Comparison of ENCODE assay signal across 13 cellular contexts in genomic region chr20:62873280-62873679, GRCh38. TPM values are rescaled to one million over a fixed set of nuclear protein-coding genes. Genes with fewer than 3 reads are reported as not detected.
DNase-seq lines count a peak whose midpoint lies in the region; ATAC-seq, FAIRE-seq and TF ChIP-seq lines count a peak whose summit lies in the region.
"Had no signal": no experiment of that assay in that cellular context is flagged by ENCODE, and none has a peak within 500 bp of the region (broad histone marks: within the 10 kb centered on the region; RNA-seq: fewer than 3 reads in every experiment).

No MANE protein-coding gene starts in this region.

- no peaks in the 10 kb centered on the region for H4K20me1 ChIP-seq in K562 (replicated peaks; ENCODE audit: control insufficient read depth, insufficient read depth, low read length)
- no peaks in the 10 kb centered on the region for H4K20me1 ChIP-seq in H9 (ENCODE audit: control insufficient read depth, insufficient read depth, insufficient read length)

- no TSS peak for BruUV-seq in K562 (replicated peaks; lab: Mats Ljungman, UMichigan)

- no peak overlapping the region for H2AK5ac ChIP-seq in H9 (ENCODE audit: insufficient read length, low read length)

- H3K27ac Mint-ChIP-seq in activated CD8-positive, alpha-beta T cell treated with anti-CD3 and anti-CD28 coated beads, Interleukin-2, amount 10 ng/mL, durations not matched to agents 7 days and 5 days, result no peak overlapping the region
- no peak overlapping the region for H3K27ac Mint-ChIP-seq in activated CD8-positive, alpha-beta T cell treated with anti-CD3 and anti-CD28 coated beads for 36 hours
- H3K27ac Mint-ChIP-seq in stimulated activated effector memory CD8-positive, alpha-beta T cell treated with anti-CD3 and anti-CD28 coated beads, Interleukin-12 subunit alpha, Interleukin-12 subunit beta, amount 100 ng/mL, for 72 hours, result peak overlapping the region; percentile 60
- no peak overlapping the region for H3K27ac Mint-ChIP-seq in H9
- H3K27ac Mint-ChIP-seq: activated B cell treated with CpG ODN at 0.5 μM for 24 hours had no signal

- no peak overlapping the region for H3K23ac ChIP-seq in H9 (ENCODE audit: insufficient read length, low read depth, low read length)

- no peak overlapping the region for H4K5ac ChIP-seq in H9 (ENCODE audit: insufficient read length, low read depth, low read length)

- H4K91ac ChIP-seq in H9 (ENCODE audit: insufficient read length, low read depth, low read length), result no peak overlapping the region

- CTCF ChIA-PET in activated CD8-positive, alpha-beta T cell treated with anti-CD3 and anti-CD28 coated beads, Interleukin-2, amount 10 ng/mL, durations not matched to agents 7 days and 5 days (lab: Charles Lee), result interaction anchor here (1.0 to 1.5 kb wide), 2 partner anchors 12 to 57 kb away, joined by 3 read pairs; partner anchors contain the start of gene TCFL5
- CTCF ChIA-PET in activated CD8-positive, alpha-beta T cell treated with anti-CD3 and anti-CD28 coated beads for 36 hours (lab: Charles Lee), result interaction anchor here (1.0 to 1.2 kb wide), 3 partner anchors 12 to 136 kb away, joined by 3 to 6 read pairs (median 3); partner anchors contain the start of gene TCFL5
- CTCF ChIA-PET in K562 (lab: Yijun Ruan, JAX; ENCODE audit: low intra/inter-chr PET ratio), result interaction anchor here (0.7 kb wide), 1 partner anchor 135 kb away, joined by 3 read pairs; no protein-coding TSS in a partner anchor

- no peaks in the 10 kb centered on the region for H3K27me3 ChIP-seq in K562 (ENCODE audit: control insufficient read depth in 2 of 2, insufficient read depth in 2 of 2, low read length in 2 of 2)
- no peaks in the 10 kb centered on the region for H3K27me3 ChIP-seq in H9 (ENCODE audit: insufficient read depth, low read length)
- H3K27me3 ChIP-seq: pancreas had no signal

- no peak overlapping the region for H3T11ph ChIP-seq in H9 (ENCODE audit: low read length)

- no peak overlapping the region for H2BK20ac ChIP-seq in H9 (ENCODE audit: low read depth, low read length, poor library complexity, severe bottlenecking)

- TF ChIP-seq EP300 in K562 (IDR thresholded peaks at IDR 0.05; ENCODE audit: low read length), result no peak

- no peak for FAIRE-seq in K562 (lab: Jason Lieb, UNC)
- FAIRE-seq: bronchial epithelial cell, pancreas, urothelium cell line had no signal

- no peak for DNase-seq in activated CD8-positive, alpha-beta T cell treated with anti-CD3 and anti-CD28 coated beads, Interleukin-2, amount 10 ng/mL, durations not matched to agents 7 days and 5 days
- no peak for DNase-seq in activated CD8-positive, alpha-beta T cell treated with anti-CD3 and anti-CD28 coated beads for 36 hours
- DNase-seq in K562 (ENCODE audit: extremely low read depth in 1 of 4, low spot score in 3 of 4) (peak in 1 of 4 experiments; percentile 28), H9 (no peak)
- DNase-seq in stimulated activated effector memory CD8-positive, alpha-beta T cell treated with anti-CD3 and anti-CD28 coated beads, Interleukin-12 subunit alpha, Interleukin-12 subunit beta, amount 100 ng/mL, for 72 hours (ENCODE audit: low spot score in 2 of 2), result no peak
- DNase-seq in NK-92 treated with Interleukin-12 subunit alpha and Interleukin-12 subunit beta, amount 100 ng/mL, for 24 hours (lab: John Stamatoyannopoulos, UW), result no peak
- DNase-seq: activated B cell treated with CpG ODN at 0.5 μM for 24 hours had no signal

- no peak overlapping the region; the same call in 1 of the 2 replicates for H2AFZ ChIP-seq in K562 (ENCODE audit: low read depth, low read length)
- H2AFZ ChIP-seq in H9 (ENCODE audit: low read length), result no peak overlapping the region

- H3K9me3 ChIP-seq in KOPT-K1 (ENCODE audit: insufficient read depth, low read length, poor library complexity, severe bottlenecking), result no peaks in the 10 kb centered on the region
- H3K9me3 ChIP-seq in K562 (replicated peaks; ENCODE audit: control insufficient read depth, insufficient read depth, low read depth, low read length), result no peaks in the 10 kb centered on the region
- no peaks in the 10 kb centered on the region for H3K9me3 ChIP-seq in H9 (ENCODE audit: control insufficient read depth, low read depth, low read length)
- H3K9me3 ChIP-seq: pancreas had no signal

- TF ChIP-seq CTCF in activated CD8-positive, alpha-beta T cell treated with anti-CD3 and anti-CD28 coated beads for 36 hours (IDR thresholded peaks at IDR 0.05), result no peak
- no peak for TF ChIP-seq CTCF in K562 (IDR thresholded peaks at IDR 0.05 in 2 of 3, conservative IDR thresholded peaks at IDR 0.05 in 1 of 3; ENCODE audit: insufficient read depth in 2 of 3, low read depth in 1 of 3, low read length in 3 of 3)
- TF ChIP-seq CTCF in H9 (conservative IDR thresholded peaks at IDR 0.05), result no peak

- H3K23me2 ChIP-seq in H9 (ENCODE audit: insufficient read length, low read depth, low read length, poor library complexity, severe bottlenecking), result no peaks in the 10 kb centered on the region

- no peak overlapping the region for H2BK5ac ChIP-seq in H9 (ENCODE audit: insufficient read length, low read length)

- H3K36me3 ChIP-seq in KOPT-K1 (ENCODE audit: insufficient read depth, low read length) (no peaks in the 10 kb centered on the region), K562 (ENCODE audit: control insufficient read depth, insufficient read depth, low read length) (no peaks in the 10 kb centered on the region)
- H3K36me3 ChIP-seq: pancreas had no signal

- H4K8ac ChIP-seq in H9 (replicated peaks; ENCODE audit: insufficient read length, low read depth, low read length), result no peak overlapping the region

- H2BK15ac ChIP-seq in H9 (ENCODE audit: low read depth, low read length), result no peak overlapping the region

- no peak for TF ChIP-seq RAD21 in K562 (CRISPR knock-in tag; conservative IDR thresholded peaks at IDR 0.05 in 1 of 2, IDR thresholded peaks at IDR 0.05 in 1 of 2)

- H3K27ac ChIP-seq in KOPT-K1 (ENCODE audit: low read depth, low read length, poor library complexity, severe bottlenecking) (peak overlapping the region; percentile 88), K562 (ENCODE audit: extremely low read depth, low read depth, low read length) (peak overlapping the region; percentile 98; the same call in 2 of the 3 replicates), H9 (ENCODE audit: insufficient read length, low read depth, low read length) (no peak overlapping the region)

- POLR2A ChIA-PET in activated CD8-positive, alpha-beta T cell treated with anti-CD3 and anti-CD28 coated beads, Interleukin-2, amount 10 ng/mL, durations not matched to agents 7 days and 5 days (lab: Charles Lee), result no interaction called here
- POLR2A ChIA-PET in activated CD8-positive, alpha-beta T cell treated with anti-CD3 and anti-CD28 coated beads for 36 hours (lab: Charles Lee), result no interaction called here
- POLR2A ChIA-PET in K562 (lab: Yijun Ruan, JAX), result interaction anchor here (0.6 to 2.8 kb wide), 4 partner anchors 11 to 354 kb away, joined by 3 to 11 read pairs (median 7); partner anchors contain the start of genes GID8 and TCFL5

- H3K4ac ChIP-seq in H9 (ENCODE audit: low read depth, low read length), result no peak overlapping the region

- peaks cover 2% of the 10 kb centered on the region for H3K36me3 Mint-ChIP-seq in activated CD8-positive, alpha-beta T cell treated with anti-CD3 and anti-CD28 coated beads, Interleukin-2, amount 10 ng/mL, durations not matched to agents 7 days and 5 days (ENCODE audit: low read depth)
- H3K36me3 Mint-ChIP-seq in activated CD8-positive, alpha-beta T cell treated with anti-CD3 and anti-CD28 coated beads for 36 hours (ENCODE audit: low read depth), result no peaks in the 10 kb centered on the region
- H3K36me3 Mint-ChIP-seq in stimulated activated effector memory CD8-positive, alpha-beta T cell treated with anti-CD3 and anti-CD28 coated beads, Interleukin-12 subunit alpha, Interleukin-12 subunit beta, amount 100 ng/mL, for 72 hours, result peaks cover 7% of the 10 kb centered on the region
- peaks cover 0 to 2% (median 0%) of the 10 kb centered on the region in 3 experiments; a peak in 1 of 7 replicates for H3K36me3 Mint-ChIP-seq in H9 (ENCODE audit: insufficient read depth in 1 of 3, low read depth in 3 of 3)

- ATAC-seq in activated CD8-positive, alpha-beta T cell treated with anti-CD3 and anti-CD28 coated beads, Interleukin-2, amount 10 ng/mL, durations not matched to agents 7 days and 5 days, result no peak
- no peak for ATAC-seq in activated CD8-positive, alpha-beta T cell treated with anti-CD3 and anti-CD28 coated beads for 36 hours
- ATAC-seq in K562 (no peak), GM19467 (IDR thresholded peaks at IDR 0.05; ENCODE audit: unreplicated experiment) (no peak)
- ATAC-seq in stimulated activated effector memory CD8-positive, alpha-beta T cell treated with anti-CD3 and anti-CD28 coated beads, Interleukin-12 subunit alpha, Interleukin-12 subunit beta, amount 100 ng/mL, for 72 hours, result no peak
- ATAC-seq: pancreas had no signal

- H3K4me2 ChIP-seq in K562 (ENCODE audit: insufficient read depth, low read length) (peak overlapping the region; percentile 60), H9 (ENCODE audit: insufficient read depth, insufficient read length, low read length) (no peak overlapping the region)

- no peak for TF ChIP-seq POLR2A in K562 (conservative IDR thresholded peaks at IDR 0.05)

- H3K4me3 ChIP-seq in K562, result no peak overlapping the region
- H3K4me3 ChIP-seq: pancreas had no signal

- H3K9me1 ChIP-seq in K562 (ENCODE audit: control insufficient read depth, insufficient read depth, low read length), result no peaks in the 10 kb centered on the region

- H3K4me1 Mint-ChIP-seq in activated CD8-positive, alpha-beta T cell treated with anti-CD3 and anti-CD28 coated beads, Interleukin-2, amount 10 ng/mL, durations not matched to agents 7 days and 5 days (ENCODE audit: low read depth), result peaks cover 30% of the 10 kb centered on the region
- peaks cover 18% of the 10 kb centered on the region for H3K4me1 Mint-ChIP-seq in activated CD8-positive, alpha-beta T cell treated with anti-CD3 and anti-CD28 coated beads for 36 hours (ENCODE audit: low read depth)
- H3K4me1 Mint-ChIP-seq in stimulated activated effector memory CD8-positive, alpha-beta T cell treated with anti-CD3 and anti-CD28 coated beads, Interleukin-12 subunit alpha, Interleukin-12 subunit beta, amount 100 ng/mL, for 72 hours, result peaks cover 34% of the 10 kb centered on the region
- peaks cover 20 to 22% of the 10 kb centered on the region in 2 experiments for H3K4me1 Mint-ChIP-seq in H9

- H3K27me3 Mint-ChIP-seq in activated CD8-positive, alpha-beta T cell treated with anti-CD3 and anti-CD28 coated beads, Interleukin-2, amount 10 ng/mL, durations not matched to agents 7 days and 5 days (ENCODE audit: low read depth), result peaks cover 11% of the 10 kb centered on the region
- no peaks in the 10 kb centered on the region for H3K27me3 Mint-ChIP-seq in activated CD8-positive, alpha-beta T cell treated with anti-CD3 and anti-CD28 coated beads for 36 hours
- peaks cover 10% of the 10 kb centered on the region for H3K27me3 Mint-ChIP-seq in H9 (ENCODE audit: low read depth)

- H3K79me2 ChIP-seq in K562 (ENCODE audit: control insufficient read depth, insufficient read depth, low read length) (no peaks in the 10 kb centered on the region), H9 (ENCODE audit: insufficient read depth, low read length) (no peaks in the 10 kb centered on the region)

- WGBS in K562 (ENCODE audit: insufficient coverage, low coverage, missing lambda C conversion rate), result 33% methylated on average over 7 of the region's 7 CpGs
- no CpG with 5 or more reads among the region's 7 CpGs for WGBS in H9 (ENCODE audit: extremely low coverage, insufficient read length, low lambda C conversion rate)

- H2BK120ac ChIP-seq in H9 (ENCODE audit: low read depth, low read length, poor library complexity, severe bottlenecking), result no peak overlapping the region

- no peaks in the 10 kb centered on the region for H3K9me3 Mint-ChIP-seq in activated CD8-positive, alpha-beta T cell treated with anti-CD3 and anti-CD28 coated beads, Interleukin-2, amount 10 ng/mL, durations not matched to agents 7 days and 5 days (ENCODE audit: insufficient read depth)
- no peaks in the 10 kb centered on the region for H3K9me3 Mint-ChIP-seq in activated CD8-positive, alpha-beta T cell treated with anti-CD3 and anti-CD28 coated beads for 36 hours
- no peaks in the 10 kb centered on the region for H3K9me3 Mint-ChIP-seq in stimulated activated effector memory CD8-positive, alpha-beta T cell treated with anti-CD3 and anti-CD28 coated beads, Interleukin-12 subunit alpha, Interleukin-12 subunit beta, amount 100 ng/mL, for 72 hours
- H3K9me3 Mint-ChIP-seq in H9, result peaks cover 2 to 11% of the 10 kb centered on the region in 2 experiments; a peak in 4 of 5 replicates
- H3K9me3 Mint-ChIP-seq: activated B cell treated with CpG ODN at 0.5 μM for 24 hours had no signal

- H3K79me1 ChIP-seq in H9 (ENCODE audit: insufficient read depth, low read depth, low read length, poor library complexity, severe bottlenecking), result no peaks in the 10 kb centered on the region

- H3K14ac ChIP-seq in H9 (ENCODE audit: insufficient read depth, low read length), result no peak overlapping the region

- H3K9ac ChIP-seq in K562 (ENCODE audit: insufficient read depth in 1 of 2, low read depth in 2 of 2, low read length in 2 of 2) (no peak overlapping the region; a peak in 1 of 4 replicates), H9 (ENCODE audit: extremely low read depth, insufficient read length, low read length) (no peak overlapping the region)

- in situ Hi-C loops in K562 (cut with MboI), result no loop called here

- peak overlapping the region; percentile 48 for H3K4me3 Mint-ChIP-seq in activated CD8-positive, alpha-beta T cell treated with anti-CD3 and anti-CD28 coated beads, Interleukin-2, amount 10 ng/mL, durations not matched to agents 7 days and 5 days
- H3K4me3 Mint-ChIP-seq in activated CD8-positive, alpha-beta T cell treated with anti-CD3 and anti-CD28 coated beads for 36 hours, result no peak overlapping the region
- H3K4me3 Mint-ChIP-seq in stimulated activated effector memory CD8-positive, alpha-beta T cell treated with anti-CD3 and anti-CD28 coated beads, Interleukin-12 subunit alpha, Interleukin-12 subunit beta, amount 100 ng/mL, for 72 hours, result no peak overlapping the region
- H3K4me3 Mint-ChIP-seq in H9, result no peak overlapping the region
- H3K4me3 Mint-ChIP-seq: activated B cell treated with CpG ODN at 0.5 μM for 24 hours had no signal

- peaks cover 22 to 41% of the 10 kb centered on the region in 2 experiments for H3K4me1 ChIP-seq in K562 (replicated peaks in 1 of 2; ENCODE audit: control insufficient read depth in 2 of 2, insufficient read depth in 2 of 2, low read length in 2 of 2)
- no peaks in the 10 kb centered on the region for H3K4me1 ChIP-seq in H9 (ENCODE audit: insufficient read depth, low read length)
- H3K4me1 ChIP-seq: pancreas had no signal

- no peak overlapping the region for H3K56ac ChIP-seq in H9 (ENCODE audit: insufficient read length, low read depth, low read length)

- no peak overlapping the region for H2BK12ac ChIP-seq in H9 (ENCODE audit: insufficient read length, low read depth, low read length)

- no peak overlapping the region for H3K18ac ChIP-seq in H9 (ENCODE audit: insufficient read length, low read depth, low read length)

- intact Hi-C loops in activated CD8-positive, alpha-beta T cell treated with anti-CD3 and anti-CD28 coated beads for 36 hours (cut with micrococcal nuclease), result no loop called here
- intact Hi-C loops in K562 (cut with micrococcal nuclease), result loop anchor here (1.0 to 10.0 kb wide), 2 partner anchors 11 to 48 kb away; no protein-coding TSS in a partner anchor

RNA-seq across cellular contexts. Expression of gene TCFL5, which starts 11.7 kb away (rescaled TPM):
- 1 to 10 TPM; 7.9 to 9.6 TPM for total RNA-seq in activated CD8-positive, alpha-beta T cell treated with anti-CD3 and anti-CD28 coated beads, Interleukin-2, amount 10 ng/mL, durations not matched to agents 7 days and 5 days
- total RNA-seq in activated CD8-positive, alpha-beta T cell treated with anti-CD3 and anti-CD28 coated beads for 36 hours, result 1 to 10 TPM; 7.5 to 7.6 TPM
- 13.1 and 14.9 TPM in 2 replicates for total RNA-seq in K562 (2011; cell fraction: chromatin; rRNA removed; ENCODE audit: low replicate concordance)
- 7.5 and 9.5 TPM in 2 replicates for total RNA-seq in K562 (2011; cell fraction: nucleolus; rRNA removed)
- 8.6 and 8.8 TPM in 2 replicates for total RNA-seq in K562 (2011; cell fraction: nucleoplasm; rRNA removed)
- total RNA-seq in K562 (2014; rRNA removed) (11.1 and 11.2 TPM in 2 replicates), K562 (2014; rRNA removed; fragmentation: Illumina TruSeq; extraction: Trizol) (7.4 and 7.9 TPM in 2 replicates), K562 (2015; rRNA removed; fragmentation: Illumina TruSeq; extraction: Trizol) (9.2 and 10.2 TPM in 2 replicates), K562 (2021) (11.1 and 12.6 TPM in 2 replicates), H9 (2021) (15.9 and 16.4 TPM in 2 replicates)
- polyA plus RNA-seq in K562 (2011; rRNA removed) (8.5 and 12.2 TPM in 2 replicates), K562 (2014; fragmentation: Illumina TruSeq; extraction: Trizol) (5.9 and 7.9 TPM in 2 replicates), K562 (2014; fragmentation: Nextera tagmentation; extraction: Ambion mirVana) (1 to 10 TPM in 1 of 2 experiments, under 1 TPM in 1; 1.00 to 1.1 TPM), K562 (2014; rRNA removed) (9.1 and 10.5 TPM in 2 replicates)
- polyA plus RNA-seq in K562 (2011; cell fraction: cytosol; rRNA removed), result 4.3 and 4.4 TPM in 2 replicates
- polyA plus RNA-seq in K562 (2011; cell fraction: nucleus; rRNA removed), result 8.0 and 8.3 TPM in 2 replicates
- polyA plus RNA-seq in K562 (2012), result 6.7 and 8.1 TPM in 2 replicates
- polyA minus RNA-seq in K562 (2011; rRNA and poly(A)+ RNA removed), result 6.6 and 6.8 TPM in 2 replicates
- polyA minus RNA-seq in K562 (2011; cell fraction: cytosol; rRNA and poly(A)+ RNA removed), result 3.8 and 6.5 TPM in 2 replicates
- polyA minus RNA-seq in K562 (2011; cell fraction: nucleus; rRNA and poly(A)+ RNA removed), result 1.9 and 3.9 TPM in 2 replicates

RNA-seq across cellular contexts. Expression of gene DIDO1, which starts 53.0 kb away (rescaled TPM):
- 10 to 100 TPM; 69.6 to 74.0 TPM for total RNA-seq in activated CD8-positive, alpha-beta T cell treated with anti-CD3 and anti-CD28 coated beads, Interleukin-2, amount 10 ng/mL, durations not matched to agents 7 days and 5 days
- 10 to 100 TPM; 45.9 to 47.4 TPM for total RNA-seq in activated CD8-positive, alpha-beta T cell treated with anti-CD3 and anti-CD28 coated beads for 36 hours
- total RNA-seq in K562 (2011; cell fraction: chromatin; rRNA removed; ENCODE audit: low replicate concordance), result 117 and 149 TPM in 2 replicates
- 70.2 and 72.0 TPM in 2 replicates for total RNA-seq in K562 (2011; cell fraction: nucleolus; rRNA removed)
- total RNA-seq in K562 (2011; cell fraction: nucleoplasm; rRNA removed), result 82.5 and 92.1 TPM in 2 replicates
- total RNA-seq in K562 (2014; rRNA removed) (31.2 and 36.7 TPM in 2 replicates), K562 (2014; rRNA removed; fragmentation: Illumina TruSeq; extraction: Trizol) (22.2 and 23.4 TPM in 2 replicates), K562 (2015; rRNA removed; fragmentation: Illumina TruSeq; extraction: Trizol) (26.8 and 27.1 TPM in 2 replicates), K562 (2021) (38.2 and 43.6 TPM in 2 replicates), H9 (2021) (85.9 TPM in 2 replicates)
- polyA plus RNA-seq in K562 (2011; rRNA removed) (40.5 and 50.2 TPM in 2 replicates), K562 (2014; fragmentation: Illumina TruSeq; extraction: Trizol) (37.4 and 37.9 TPM in 2 replicates), K562 (2014; fragmentation: Nextera tagmentation; extraction: Ambion mirVana) (1 to 10 TPM; 4.4 to 4.8 TPM), K562 (2014; rRNA removed) (44.3 and 46.8 TPM in 2 replicates)
- polyA plus RNA-seq in K562 (2011; cell fraction: cytosol; rRNA removed), result 31.2 and 58.5 TPM in 2 replicates
- polyA plus RNA-seq in K562 (2011; cell fraction: nucleus; rRNA removed), result 256 and 286 TPM in 2 replicates
- polyA plus RNA-seq in K562 (2012), result 23.7 and 36.2 TPM in 2 replicates
- polyA minus RNA-seq in K562 (2011; rRNA and poly(A)+ RNA removed), result 32.2 and 34.2 TPM in 2 replicates
- 13.9 and 15.7 TPM in 2 replicates for polyA minus RNA-seq in K562 (2011; cell fraction: cytosol; rRNA and poly(A)+ RNA removed)
- 35.7 and 49.3 TPM in 2 replicates for polyA minus RNA-seq in K562 (2011; cell fraction: nucleus; rRNA and poly(A)+ RNA removed)

RNA-seq across cellular contexts. Expression of gene COL9A3, which starts 56.4 kb away (rescaled TPM):
- not detected for total RNA-seq in activated CD8-positive, alpha-beta T cell treated with anti-CD3 and anti-CD28 coated beads, Interleukin-2, amount 10 ng/mL, durations not matched to agents 7 days and 5 days
- not detected for total RNA-seq in activated CD8-positive, alpha-beta T cell treated with anti-CD3 and anti-CD28 coated beads for 36 hours
- 2.5 and 7.3 TPM in 2 replicates for total RNA-seq in K562 (2011; cell fraction: chromatin; rRNA removed; ENCODE audit: low replicate concordance)
- total RNA-seq in K562 (2011; cell fraction: nucleolus; rRNA removed), result 4.0 and 4.9 TPM in 2 replicates
- 2.8 and 4.0 TPM in 2 replicates for total RNA-seq in K562 (2011; cell fraction: nucleoplasm; rRNA removed)
- total RNA-seq in K562 (2014; rRNA removed) (0.77 and 1.9 TPM in 2 replicates), K562 (2014; rRNA removed; fragmentation: Illumina TruSeq; extraction: Trizol) (0.18 and 0.51 TPM in 2 replicates), K562 (2015; rRNA removed; fragmentation: Illumina TruSeq; extraction: Trizol) (0.98 and 1.4 TPM in 2 replicates), K562 (2021) (1.3 and 1.7 TPM in 2 replicates), H9 (2021) (137 and 150 TPM in 2 replicates)
- polyA plus RNA-seq in K562 (2011; rRNA removed) (1.3 and 2.5 TPM in 2 replicates), K562 (2014; fragmentation: Illumina TruSeq; extraction: Trizol) (0.48 and 0.76 TPM in 2 replicates), K562 (2014; fragmentation: Nextera tagmentation; extraction: Ambion mirVana) (under 1 TPM in 1 of 2 experiments, not detected in 1; 0.14 TPM), K562 (2014; rRNA removed) (3.0 and 3.6 TPM in 2 replicates)
- 1.7 and 1.9 TPM in 2 replicates for polyA plus RNA-seq in K562 (2011; cell fraction: cytosol; rRNA removed)
- 12.1 and 20.8 TPM in 2 replicates for polyA plus RNA-seq in K562 (2011; cell fraction: nucleus; rRNA removed)
- 2.0 and 3.0 TPM in 2 replicates for polyA plus RNA-seq in K562 (2012)
- 0.35 and 0.87 TPM in 2 replicates for polyA minus RNA-seq in K562 (2011; rRNA and poly(A)+ RNA removed)
- polyA minus RNA-seq in K562 (2011; cell fraction: cytosol; rRNA and poly(A)+ RNA removed), result 1.3 TPM in 1 of 2 replicates, not detected in the other
- 1.2 and 2.3 TPM in 2 replicates for polyA minus RNA-seq in K562 (2011; cell fraction: nucleus; rRNA and poly(A)+ RNA removed)
- total RNA-seq: bronchial epithelial cell, myocyte had no signal

Comparison
In these comparisons a context has a peak if more than half of its experiments do, and no peak if none do; other contexts are left out.
1. RNA of gene COL9A3, which starts 56.4 kb away (total RNA-seq): 137 to 150 TPM in H9; 0.18 to 7.3 TPM in K562, not detected in activated CD8-positive, alpha-beta T cell treated with anti-CD3 and anti-CD28 coated beads, Interleukin-2, amount 10 ng/mL, durations not matched to agents 7 days and 5 days and not detected in activated CD8-positive, alpha-beta T cell treated with anti-CD3 and anti-CD28 coated beads for 36 hours; every median in the first group is over 10 times any median in the second.